ENCODE assay signal across 8 cellular contexts in genomic region chr11:70397336-70397982, GRCh38. TPM values are rescaled to one million over a fixed set of nuclear protein-coding genes. Genes with fewer than 3 reads are reported as not detected.
DNase-seq lines count a peak whose midpoint lies in the region; ATAC-seq and TF ChIP-seq lines count a peak whose summit lies in the region.

No MANE protein-coding gene starts in this region.

- ATAC-seq in activated B cell treated with CpG ODN at 0.5 μM for 24 hours (ENCODE audit: low read depth) (no peak), sciatic nerve (peak; percentile 10), HG03196 (IDR thresholded peaks at IDR 0.05; ENCODE audit: unreplicated experiment) (no peak)

- CTCF ChIA-PET in activated B cell treated with CpG ODN at 0.5 μM for 24 hours (lab: Charles Lee), result no interaction called here

- peaks cover 32% of the 10 kb centered on the region for H3K27me3 Mint-ChIP-seq in activated B cell treated with CpG ODN at 0.5 μM for 24 hours

- H3K4me3 Mint-ChIP-seq in activated B cell treated with CpG ODN at 0.5 μM for 24 hours, result peak overlapping the region; percentile 77

- intact Hi-C loops in activated B cell treated with CpG ODN at 0.5 μM for 24 hours (cut with micrococcal nuclease) (loop anchor here (5.0 kb wide), 1 partner anchor 195 kb away; the partner anchor contains the start of gene FADD), sciatic nerve (cut with DNase I) (no loop called here)

- H3K36me3 Mint-ChIP-seq in activated B cell treated with CpG ODN at 0.5 μM for 24 hours (ENCODE audit: low read depth), result no peaks in the 10 kb centered on the region

- DNase-seq in ELR (ENCODE audit: low read depth) (peak; percentile 45), HuH-7.5 (ENCODE audit: low spot score) (peak; percentile 65), activated B cell treated with CpG ODN at 0.5 μM for 24 hours (no peak), germinal center (ENCODE audit: low spot score) (peak; percentile 20), sciatic nerve (ENCODE audit: low spot score) (no peak), anterior cingulate cortex (lab: John Stamatoyannopoulos, UW) (no peak), pons (ENCODE audit: low spot score) (no peak)

- TF ChIP-seq CTCF in activated B cell treated with CpG ODN at 0.5 μM for 24 hours (IDR thresholded peaks at IDR 0.05), result no peak

- peaks cover 27% of the 10 kb centered on the region for H3K4me1 Mint-ChIP-seq in activated B cell treated with CpG ODN at 0.5 μM for 24 hours

- POLR2A ChIA-PET in activated B cell treated with CpG ODN at 0.5 μM for 24 hours (lab: Charles Lee), result no interaction called here

- no peak overlapping the region for H3K27ac Mint-ChIP-seq in activated B cell treated with CpG ODN at 0.5 μM for 24 hours

- no peaks in the 10 kb centered on the region for H3K9me3 Mint-ChIP-seq in activated B cell treated with CpG ODN at 0.5 μM for 24 hours

RNA-seq across cellular contexts. Expression of gene CTTN, which starts 0.9 kb away (rescaled TPM):
- total RNA-seq in activated B cell treated with CpG ODN at 0.5 μM for 24 hours (1.1 TPM in 2 replicates), sciatic nerve (264 TPM)

Comparison
In these comparisons a context has a peak if more than half of its experiments do, and no peak if none do; other contexts are left out.
1. DNase-seq: peak in ELR (single experiment), HuH-7.5 (single experiment) and germinal center (single experiment); none in activated B cell treated with CpG ODN at 0.5 μM for 24 hours (single experiment), sciatic nerve (single experiment), anterior cingulate cortex (0 of 58) and pons (single experiment).
2. RNA of gene CTTN, which starts 0.9 kb away (total RNA-seq): 264 TPM in sciatic nerve (single experiment); 1.1 TPM in activated B cell treated with CpG ODN at 0.5 μM for 24 hours; every median in the first group is over 100 times any median in the second.